ENCODE assay signal across 10 cellular contexts in the genomic region with DNA sequence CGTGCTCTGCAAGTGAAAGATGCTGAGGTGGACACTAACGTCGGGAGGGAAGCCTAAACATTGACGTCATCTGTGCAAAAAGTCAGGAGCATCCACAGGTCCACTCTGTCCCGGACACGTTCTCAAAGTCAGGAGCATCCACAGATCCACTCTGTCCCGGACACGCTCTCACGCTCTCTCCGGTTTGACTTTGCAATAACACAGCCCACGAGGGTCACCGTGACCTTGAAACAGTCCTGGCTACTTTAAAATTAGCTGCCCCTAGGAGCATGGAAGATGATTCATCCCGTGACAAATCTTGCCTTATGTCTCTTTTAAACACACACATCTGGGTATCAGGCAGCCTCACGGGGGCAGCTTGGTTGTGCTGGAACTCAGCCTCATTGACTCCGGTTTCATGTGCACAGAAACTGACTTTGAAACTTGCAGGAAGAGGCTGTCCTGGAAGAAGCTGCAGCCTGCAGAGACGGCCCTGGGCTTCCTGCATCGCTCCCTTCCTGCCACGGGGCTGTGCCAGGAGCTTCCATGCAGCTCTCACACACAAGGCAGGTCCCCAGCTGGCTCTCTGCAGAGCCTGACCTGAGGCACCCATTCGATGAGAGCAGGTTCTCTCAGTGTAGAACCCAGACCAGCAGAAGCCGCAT. TPM values are rescaled to one million over a fixed set of nuclear protein-coding genes. Genes with fewer than 3 reads are reported as not detected.
DNase-seq lines count a peak whose midpoint lies in the region; ATAC-seq and TF ChIP-seq lines count a peak whose summit lies in the region.
"Had no signal": no experiment of that assay in that cellular context is flagged by ENCODE, and none has a peak within 500 bp of the region (broad histone marks: within the 10 kb centered on the region; RNA-seq: fewer than 3 reads in every experiment).

No MANE protein-coding gene starts in this region.

- intact Hi-C loops in heart right ventricle (cut with DNase I): loop anchor here in 6 of 10 donors (1.0 to 5.0 kb wide), 3 partner anchors 50 to 52 kb away; no protein-coding TSS in a partner anchor

- H3K9me3 Mint-ChIP-seq in activated T-cell treated with anti-CD3 and anti-CD28 coated beads, Interleukin-2, amount 50 U/mL, for 72 hours: no peaks in the 10 kb centered on the region

- peak overlapping the region; percentile 39; the same call in 1 of the 2 replicates for H2AFZ ChIP-seq in GM23248

- 6 to 10% methylated on average over 17 to 20 of the region's 20 CpGs for WGBS in GM23248 (ENCODE audit: low coverage in 1 of 2, low lambda C conversion rate in 2 of 2, missing lambda C conversion rate in 2 of 2), 2 experiments
- WGBS in heart right ventricle, 2 donors: 27 to 33% methylated on average over 20 of the region's 20 CpGs

- H3K4me1 ChIP-seq in GM23248 (ENCODE audit: insufficient read depth) (peaks cover 6% of the 10 kb centered on the region; the same call in 1 of the 2 replicates), heart right ventricle (peaks cover 9 to 25% (median 17%) of the 10 kb centered on the region in 9 donors), skeletal muscle tissue (ENCODE audit: control insufficient read depth in 3 of 3, insufficient read depth in 3 of 3, low read length in 3 of 3) (peaks cover 12 to 20% (median 17%) of the 10 kb centered on the region in 3 donors)

- TF ChIP-seq CTCF in WI38 (IDR thresholded peaks at IDR 0.05; ENCODE audit: low read depth, low read length) (peak; percentile 28; the same call in 1 of the 2 replicates), heart right ventricle (IDR thresholded peaks at IDR 0.05) (peak in 7 of 9 donors; percentile 30 to 59 (median 49))

- no peaks in the 10 kb centered on the region for H3K79me2 ChIP-seq in GM23248 (ENCODE audit: insufficient read depth)

- H4K20me1 ChIP-seq in GM23248 (ENCODE audit: insufficient read depth): no peaks in the 10 kb centered on the region

- no peak overlapping the region for H3K27ac Mint-ChIP-seq in activated T-cell treated with anti-CD3 and anti-CD28 coated beads, Interleukin-2, amount 50 U/mL, for 72 hours

- H3K27me3 Mint-ChIP-seq in activated T-cell treated with anti-CD3 and anti-CD28 coated beads, Interleukin-2, amount 50 U/mL, for 72 hours (ENCODE audit: low read depth): peaks cover 7% of the 10 kb centered on the region

- H3K4me2 ChIP-seq in GM23248 (ENCODE audit: unreplicated experiment): peak overlapping the region; percentile 60

- H3K27me3 ChIP-seq in GM23248 (replicated peaks; ENCODE audit: insufficient read depth) (no peaks in the 10 kb centered on the region), heart right ventricle (peaks cover 0 to 9% (median 0%) of the 10 kb centered on the region in 7 donors), skeletal muscle tissue (ENCODE audit: control insufficient read depth in 3 of 3, insufficient read depth in 3 of 3, low read length in 3 of 3) (peaks cover 26 to 50% (median 26%) of the 10 kb centered on the region in 3 donors)

- DNase-seq in GM23248: peak; percentile 93
- DNase-seq in heart right ventricle: peak; percentile 51 to 54
- DNase-seq in activated T-cell treated with anti-CD3 and anti-CD28 coated beads, Interleukin-2, amount 50 U/mL, for 72 hours: no peak
- DNase-seq in KBM-7: no peak
- no peak for DNase-seq in occipital lobe (lab: John Stamatoyannopoulos, UW)
- DNase-seq: activated naive CD4-positive, alpha-beta T cell treated with Interleukin-2 at 50 U/mL for 16 hours; retina had no signal

- in situ Hi-C loops in GM23248 (cut with MboI): no loop called here
- in situ Hi-C loops in KBM-7 (cut with MboI; ENCODE audit: low pct_unique_long_range_greater_than_20kb, low sequenced_read_pairs): no loop called here

- H3K9ac ChIP-seq in GM23248: peak overlapping the region; percentile 6; the same call in 1 of the 2 replicates
- peak overlapping the region in 1 of 3 donors; percentile 8 for H3K9ac ChIP-seq in skeletal muscle tissue (ENCODE audit: low read depth in 1 of 3, low read length in 3 of 3)

- ATAC-seq in heart right ventricle (peak; percentile 41 to 68 (median 64)), HG03025 (IDR thresholded peaks at IDR 0.05; ENCODE audit: low FRiP score, unreplicated experiment) (no peak)
- no peak for ATAC-seq in activated T-cell treated with anti-CD3 and anti-CD28 coated beads, Interleukin-2, amount 50 U/mL, for 72 hours (replicated peaks in 1 of 2)

- H3K4me3 ChIP-seq in GM23248: peak overlapping the region; percentile 22; the same call in 1 of the 2 replicates
- H3K4me3 ChIP-seq in WI38 (ENCODE audit: low read depth, low read length): peak overlapping the region; percentile 15; the same call in 1 of the 2 replicates
- peak overlapping the region in 1 of 10 donors; percentile 8 for H3K4me3 ChIP-seq in heart right ventricle
- H3K4me3 ChIP-seq in skeletal muscle tissue (ENCODE audit: low read length in 3 of 3): peak overlapping the region in 1 of 3 donors; percentile 22

- no peaks in the 10 kb centered on the region for H3K36me3 Mint-ChIP-seq in activated T-cell treated with anti-CD3 and anti-CD28 coated beads, Interleukin-2, amount 50 U/mL, for 72 hours (ENCODE audit: insufficient read depth in 2 of 2)

- H3K4me3 Mint-ChIP-seq in activated T-cell treated with anti-CD3 and anti-CD28 coated beads, Interleukin-2, amount 50 U/mL, for 72 hours: no peak overlapping the region

- H3F3A ChIP-seq in GM23248 (ENCODE audit: insufficient read depth): peaks cover 12% of the 10 kb centered on the region; the same call in 1 of the 2 replicates

- no peaks in the 10 kb centered on the region for H3K9me3 ChIP-seq in GM23248 (ENCODE audit: low read depth)
- H3K9me3 ChIP-seq in heart right ventricle: peaks cover 0 to 4% (median 0%) of the 10 kb centered on the region in 11 donors
- no peaks in the 10 kb centered on the region for H3K9me3 ChIP-seq in skeletal muscle tissue (ENCODE audit: control insufficient read depth in 3 of 3, low read length in 3 of 3)

- no peaks in the 10 kb centered on the region for H3K4me1 Mint-ChIP-seq in activated T-cell treated with anti-CD3 and anti-CD28 coated beads, Interleukin-2, amount 50 U/mL, for 72 hours (ENCODE audit: low read depth)

- no peaks in the 10 kb centered on the region for H3K9me2 ChIP-seq in GM23248 (ENCODE audit: insufficient read depth)

- H3K27ac ChIP-seq in GM23248 (no peak overlapping the region), heart right ventricle (peak overlapping the region in 7 of 10 donors; percentile 1 to 66 (median 44)), skeletal muscle tissue (ENCODE audit: low read depth, low read length) (peak overlapping the region; percentile 56)

- H3K36me3 ChIP-seq in GM23248 (ENCODE audit: low read depth) (no peaks in the 10 kb centered on the region), heart right ventricle (no peaks in the 10 kb centered on the region), skeletal muscle tissue (ENCODE audit: control insufficient read depth in 3 of 3, insufficient read depth in 3 of 3, low read length in 3 of 3) (no peaks in the 10 kb centered on the region)

RNA-seq across cellular contexts. Expression of gene COL18A1, which starts 18.1 kb away (rescaled TPM):
- total RNA-seq in GM23248 (2014; rRNA removed; shearing (Covaris generic)): 24.2 and 30.5 TPM in 2 replicates
- 1.7 and 1.8 TPM in 2 replicates for polyA plus RNA-seq in GM23248 (2016; fragmentation: Nextera tagmentation; extraction: Ambion mirVana)
- 10 to 100 TPM; 33.7 to 87.1 (median 48.8) TPM for total RNA-seq in heart right ventricle
- polyA plus RNA-seq in heart right ventricle: 10 to 100 TPM; 63.1 to 70.6 TPM
- total RNA-seq in skeletal muscle tissue: 59.0 TPM
- total RNA-seq in activated T-cell treated with anti-CD3 and anti-CD28 coated beads, Interleukin-2, amount 50 U/mL, for 72 hours: 1 to 10 TPM; 4.9 to 7.5 TPM
- 15.4 TPM for total RNA-seq in occipital lobe

Comparison
In these comparisons a context has a peak if more than half of its experiments do, and no peak if none do; other contexts are left out.
1. DNase-seq: peak in GM23248 (single experiment) and heart right ventricle (2 of 2); none in activated T-cell treated with anti-CD3 and anti-CD28 coated beads, Interleukin-2, amount 50 U/mL, for 72 hours (0 of 2), KBM-7 (single experiment) and occipital lobe (single experiment).
2. ATAC-seq: peak in heart right ventricle (8 of 8); none in activated T-cell treated with anti-CD3 and anti-CD28 coated beads, Interleukin-2, amount 50 U/mL, for 72 hours (0 of 2) and HG03025 (single experiment).